Comparison of ENCODE assay signal across 20 cellular contexts in the genomic region with DNA sequence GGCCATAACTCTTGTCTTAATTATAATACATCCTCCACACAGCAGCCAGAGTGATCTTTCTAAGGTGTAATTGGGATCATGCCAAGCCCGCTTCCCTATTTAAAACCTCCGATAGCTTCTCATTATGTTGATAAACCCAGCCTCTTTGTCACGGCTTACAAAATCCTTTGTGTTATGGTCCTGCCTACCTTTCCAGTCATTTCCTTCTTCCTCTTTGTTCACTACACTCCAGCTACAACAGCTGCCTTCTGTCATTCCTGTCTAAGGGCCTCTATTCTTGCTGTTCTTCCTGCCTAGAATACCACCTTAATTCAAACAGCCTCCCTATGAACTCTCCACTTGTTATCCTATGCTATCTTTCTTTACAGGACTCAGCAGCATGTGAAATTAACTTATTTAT.
DNase-seq lines count a peak whose midpoint lies in the region; ATAC-seq lines count a peak whose summit lies in the region.
"Had no signal": no experiment of that assay in that cellular context is flagged by ENCODE, and none has a peak within 500 bp of the region (broad histone marks: within the 10 kb centered on the region; RNA-seq: fewer than 3 reads in every experiment).

No MANE protein-coding gene starts in this region.

- peak; percentile 69 for DNase-seq in KBM-7
- peak; percentile 74 to 93 for DNase-seq in NCI-H2081 (lab: John Stamatoyannopoulos, UW)
- peak; percentile 57 for DNase-seq in NOMO-1 treated with DMSO at 0.1 percent for 48 hours (lab: John Stamatoyannopoulos, UW; ENCODE audit: unreplicated experiment)
- DNase-seq in lung microvascular endothelial cell (ENCODE audit: low read depth in 2 of 2) = peak; percentile 19 to 68
- DNase-seq in NCI-H524 treated with DMSO at 0.1 percent for 48 hours (lab: John Stamatoyannopoulos, UW) = no peak
- DNase-seq in mucosa of gallbladder (ENCODE audit: low spot score) = no peak
- DNase-seq: activated CD4-positive, CD25-positive, alpha-beta regulatory T cell; caudate nucleus; DMS 273 treated with DMSO at 0.1 percent for 48 hours; effector CD4-positive, alpha-beta T cell; GM23248; KG1; kidney glomerular epithelial cell; NCI-H1930; SIG-M5; stimulated activated CD4-positive, alpha-beta T cell treated with anti-CD3 and anti-CD28 coated beads, Interleukin-12 subunit alpha, Interleukin-12 subunit beta, amount 100 ng/mL, for 4 hours; T-helper 17 cell had no signal

- ATAC-seq in HG03460 (IDR thresholded peaks at IDR 0.05; ENCODE audit: unreplicated experiment) = no peak
- ATAC-seq in GM21423 (IDR thresholded peaks at IDR 0.05; ENCODE audit: unreplicated experiment) = no peak
- ATAC-seq: activated T-helper 17 cell treated with anti-CD3 and anti-CD28 coated beads, Interleukin-2, amount 50 U/mL, for 72 hours; T-helper 17 cell had no signal

- in situ Hi-C loops in KBM-7 (cut with MboI; ENCODE audit: low pct_unique_long_range_greater_than_20kb, low sequenced_read_pairs) = loop anchor here (25.0 kb wide), 1 partner anchor 506 kb away; no protein-coding TSS in a partner anchor

Comparison
In these comparisons a context has a peak if more than half of its experiments do, and no peak if none do; other contexts are left out.
1. DNase-seq: peak in KBM-7 (single experiment), NCI-H2081 (2 of 2), NOMO-1 treated with DMSO at 0.1 percent for 48 hours (single experiment) and lung microvascular endothelial cell (2 of 2); none in NCI-H524 treated with DMSO at 0.1 percent for 48 hours (single experiment) and mucosa of gallbladder (single experiment).